ENCODE assay signal across 8 cellular contexts in genomic region chrX:1453390-1453783, GRCh38. TPM values are rescaled to one million over a fixed set of nuclear protein-coding genes. Genes with fewer than 3 reads are reported as not detected.
DNase-seq lines count a peak whose midpoint lies in the region; ATAC-seq, FAIRE-seq and TF ChIP-seq lines count a peak whose summit lies in the region.

No MANE protein-coding gene starts in this region.

- TF ChIP-seq CTCF in CD14-positive monocyte (IDR thresholded peaks at IDR 0.05) (no peak), cardiac fibroblast (IDR thresholded peaks at IDR 0.05; ENCODE audit: low read depth, low read length) (no peak), mesothelial cell of epicardium (IDR thresholded peaks at IDR 0.05; ENCODE audit: unreplicated experiment) (no peak)

- intact Hi-C loops in CD14-positive monocyte (cut with micrococcal nuclease), result loop anchor here (2.0 to 10.0 kb wide), 8 partner anchors 54 to 1151 kb away; partner anchors contain the start of genes SLC25A6 (in 2 of the 2) and P2RY8 (in 1 of the 2)

- no peak for FAIRE-seq in GM12892 (lab: Jason Lieb, UNC)

- peaks cover 3% of the 10 kb centered on the region for H3K4me1 Mint-ChIP-seq in CD14-positive monocyte
- no peaks in the 10 kb centered on the region for H3K4me1 Mint-ChIP-seq in mesothelial cell of epicardium

- ATAC-seq in GM21528 (IDR thresholded peaks at IDR 0.05; ENCODE audit: low FRiP score, unreplicated experiment), result peak; percentile 8

- peak overlapping the region; percentile 60 to 76 for H3K4me3 ChIP-seq in cardiac fibroblast (replicated peaks in 1 of 2; ENCODE audit: low read depth in 2 of 2, low read length in 2 of 2)

- in situ Hi-C loops in ACHN (cut with HindIII; ENCODE audit: low pct_ligation_motif_present, low pct_unique_long_range_greater_than_20kb, low sequenced_read_pairs), result no loop called here

- H3K27ac Mint-ChIP-seq in CD14-positive monocyte (peak overlapping the region; percentile 90 to 98 (median 95)), mesothelial cell of epicardium (peak overlapping the region; percentile 94)

- H3K9me3 Mint-ChIP-seq in CD14-positive monocyte (peaks cover 9 to 18% (median 11%) of the 10 kb centered on the region in 7 donors), mesothelial cell of epicardium (peaks cover 18% of the 10 kb centered on the region)

- peaks cover 7 to 8% of the 10 kb centered on the region in 2 donors for H3K36me3 Mint-ChIP-seq in CD14-positive monocyte
- peaks cover 18% of the 10 kb centered on the region for H3K36me3 Mint-ChIP-seq in mesothelial cell of epicardium

- H3K4me3 Mint-ChIP-seq in CD14-positive monocyte (peak overlapping the region; percentile 81 to 85), mesothelial cell of epicardium (peak overlapping the region; percentile 87)

- no peak for TF ChIP-seq POLR2A in GM12892 (IDR thresholded peaks at IDR 0.05; ENCODE audit: low read depth, low read length)

- DNase-seq in CD14-positive monocyte (ENCODE audit: low spot score) (peak; percentile 87), NCI-H226 (peak; percentile 74), cardiac fibroblast (ENCODE audit: low read depth in 2 of 2) (no peak), mesothelial cell of epicardium (ENCODE audit: low spot score in 2 of 2, unreplicated experiment in 2 of 2) (no peak), GM12892 (ENCODE audit: insufficient read length) (no peak), ACHN (no peak), COR-L47 (lab: John Stamatoyannopoulos, UW) (no peak)

- H3K27me3 Mint-ChIP-seq in CD14-positive monocyte (ENCODE audit: low read depth in 3 of 3) (peaks cover 3 to 9% (median 3%) of the 10 kb centered on the region in 3 donors), mesothelial cell of epicardium (ENCODE audit: low read depth) (peaks cover 6% of the 10 kb centered on the region)

RNA-seq across cellular contexts. Expression of gene ASMTL, which starts 0.7 kb away (rescaled TPM):
- polyA plus RNA-seq in CD14-positive monocyte, result 10 to 100 TPM; 31.0 to 31.5 TPM
- total RNA-seq in mesothelial cell of epicardium, result 30.1 to 31.9 TPM (median 31.2 TPM) in 3 replicates
- polyA plus RNA-seq in GM12892 (2012; ENCODE audit: missing spikeins), result 23.3 TPM

Comparison
In these comparisons a context has a peak if more than half of its experiments do, and no peak if none do; other contexts are left out.
1. DNase-seq: peak in CD14-positive monocyte (single experiment) and NCI-H226 (single experiment); none in cardiac fibroblast (0 of 2), mesothelial cell of epicardium (0 of 2), GM12892 (single experiment), ACHN (single experiment) and COR-L47 (single experiment).